16 cellular contexts compared by ENCODE assay signal in genomic region chr2:159774370-159774990, GRCh38. TPM values are rescaled to one million over a fixed set of nuclear protein-coding genes. Genes with fewer than 3 reads are reported as not detected.
A peak's percentile ranks its signal among the peaks of the same experiment; 100 is the strongest.
DNase-seq lines count a peak whose midpoint lies in the region; ATAC-seq and TF ChIP-seq lines count a peak whose summit lies in the region.
"Had no signal": no experiment of that assay in that cellular context is flagged by ENCODE, and none has a peak within 500 bp of the region (broad histone marks: within the 10 kb centered on the region; RNA-seq: fewer than 3 reads in every experiment).

No MANE protein-coding gene starts in this region.

- no peaks in the 10 kb centered on the region for H3K27me3 Mint-ChIP-seq in T-helper 1 cell treated with Interleukin-12 subunit alpha and Interleukin-12 subunit beta and Interleukin-4 antibody, amounts not matched to agents 30 μg/mL and 1 μg/mL, for 36 hours (ENCODE audit: low read depth)
- H3K27me3 Mint-ChIP-seq in HFFc6 (ENCODE audit: insufficient read depth) (peaks cover 9% of the 10 kb centered on the region), brain (no peaks in the 10 kb centered on the region)

- H3K27me3 ChIP-seq in psoas muscle (ENCODE audit: insufficient read depth in 3 of 3, low read length in 2 of 3) = no peaks in the 10 kb centered on the region
- H3K27me3 ChIP-seq: testis had no signal

- no peaks in the 10 kb centered on the region for H3K9me3 ChIP-seq in psoas muscle
- H3K9me3 ChIP-seq: testis had no signal

- no peaks in the 10 kb centered on the region for H3K4me1 Mint-ChIP-seq in T-helper 1 cell treated with Interleukin-12 subunit alpha and Interleukin-12 subunit beta and Interleukin-4 antibody, amounts not matched to agents 30 μg/mL and 1 μg/mL, for 36 hours (ENCODE audit: low read depth)
- H3K4me1 Mint-ChIP-seq in HFFc6 (ENCODE audit: low read depth) (peaks cover 29% of the 10 kb centered on the region), brain (no peaks in the 10 kb centered on the region)
- H3K4me1 Mint-ChIP-seq: nephron had no signal

- WGBS in psoas muscle, 3 donors = 50 to 55% (median 51%) methylated on average over 3 of the region's 3 CpGs

- no peak overlapping the region for H3K4me3 Mint-ChIP-seq in T-helper 1 cell treated with Interleukin-12 subunit alpha and Interleukin-12 subunit beta and Interleukin-4 antibody, amounts not matched to agents 30 μg/mL and 1 μg/mL, for 36 hours
- H3K4me3 Mint-ChIP-seq in HFFc6 (peak overlapping the region; percentile 20; the same call in 1 of the 2 replicates), brain (no peak overlapping the region)
- H3K4me3 Mint-ChIP-seq: activated T-cell treated with anti-CD3 and anti-CD28 coated beads, Interleukin-2, amount 50 U/mL, for 4 hours; nephron had no signal

- no peak overlapping the region for H3K27ac ChIP-seq in psoas muscle
- H3K27ac ChIP-seq: GM23248, testis had no signal

- H3K4me1 ChIP-seq in psoas muscle = no peaks in the 10 kb centered on the region
- H3K4me1 ChIP-seq: testis had no signal

- intact Hi-C loops in psoas muscle (cut with DNase I) = no loop called here

- H3K36me3 Mint-ChIP-seq in T-helper 1 cell treated with Interleukin-12 subunit alpha and Interleukin-12 subunit beta and Interleukin-4 antibody, amounts not matched to agents 30 μg/mL and 1 μg/mL, for 36 hours (ENCODE audit: low read depth) = peaks cover 6% of the 10 kb centered on the region
- H3K36me3 Mint-ChIP-seq in HFFc6 (ENCODE audit: low read depth) (peaks cover 36% of the 10 kb centered on the region), brain (no peaks in the 10 kb centered on the region)

- no peaks in the 10 kb centered on the region for H3K9me3 Mint-ChIP-seq in T-helper 1 cell treated with Interleukin-12 subunit alpha and Interleukin-12 subunit beta and Interleukin-4 antibody, amounts not matched to agents 30 μg/mL and 1 μg/mL, for 36 hours
- no peaks in the 10 kb centered on the region for H3K9me3 Mint-ChIP-seq in HFFc6
- no peaks in the 10 kb centered on the region for H3K9me3 Mint-ChIP-seq in brain
- H3K9me3 Mint-ChIP-seq: activated T-cell treated with anti-CD3 and anti-CD28 coated beads, Interleukin-2, amount 50 U/mL, for 4 hours; nephron had no signal

- no peak overlapping the region for H3K4me3 ChIP-seq in psoas muscle
- H3K4me3 ChIP-seq: GM23248, testis had no signal

- H3K27ac Mint-ChIP-seq in T-helper 1 cell treated with Interleukin-12 subunit alpha and Interleukin-12 subunit beta and Interleukin-4 antibody, amounts not matched to agents 30 μg/mL and 1 μg/mL, for 36 hours = peak overlapping the region; percentile 12
- H3K27ac Mint-ChIP-seq in HFFc6 (peak overlapping the region; percentile 17), brain (peak overlapping the region in 3 of 5 experiments; percentile 9 to 81 (median 13))

- peaks cover 0 to 24% of the 10 kb centered on the region in 2 donors for H3K36me3 ChIP-seq in psoas muscle (ENCODE audit: insufficient read depth in 1 of 2, low read depth in 1 of 2)

- ATAC-seq in psoas muscle (peak in 3 of 4 donors; percentile 8 to 29 (median 27)), GM19023 (IDR thresholded peaks at IDR 0.05; ENCODE audit: unreplicated experiment) (no peak)
- ATAC-seq: activated T-cell treated with anti-CD3 and anti-CD28 coated beads, Interleukin-2, amount 50 U/mL, for 4 hours had no signal

- no peak for TF ChIP-seq CTCF in HFFc6 (IDR thresholded peaks at IDR 0.05)
- TF ChIP-seq CTCF in brain (conservative IDR thresholded peaks at IDR 0.05) = no peak
- TF ChIP-seq CTCF in psoas muscle (IDR thresholded peaks at IDR 0.05) = no peak

- DNase-seq in T-helper 1 cell = no peak
- no peak for DNase-seq in HFFc6
- no peak for DNase-seq in psoas muscle
- DNase-seq in NCI-H446 (lab: John Stamatoyannopoulos, UW) = no peak
- DNase-seq in NCI-H748 treated with DMSO at 0.1 percent for 48 hours (lab: John Stamatoyannopoulos, UW) = no peak
- DNase-seq: ACHN; activated T-cell treated with anti-CD3 and anti-CD28 coated beads, Interleukin-2, amount 50 U/mL, for 4 hours; GM23248; NCI-H2081 treated with DMSO at 0.1 percent for 48 hours; NK-92 treated with Interleukin-12 subunit alpha and Interleukin-12 subunit beta, amount 100 ng/mL, for 24 hours; SHP77; testis had no signal

RNA-seq across cellular contexts. Expression of gene CD302, which starts 23.5 kb away (rescaled TPM):
- 1 to 10 TPM; 1.9 to 5.6 (median 4.2) TPM for total RNA-seq in HFFc6 (2021; fragmentation: NEBNext Ultra II Directional; extraction: Animal tissue kit (Norgen Biotek cat#: 25700))
- polyA plus RNA-seq in brain (ENCODE audit: insufficient read depth, low read depth, low replicate concordance) = 3.7 TPM
- total RNA-seq in psoas muscle = 1 to 10 TPM; 4.6 to 7.5 (median 5.3) TPM
- polyA plus RNA-seq in psoas muscle = 1 to 10 TPM; 2.7 to 3.1 (median 3.1) TPM
